8 cellular contexts compared by ENCODE assay signal in genomic region chr3:195442573-195443390, GRCh38. TPM values are rescaled to one million over a fixed set of nuclear protein-coding genes. Genes with fewer than 3 reads are reported as not detected.
DNase-seq lines count a peak whose midpoint lies in the region; ATAC-seq and TF ChIP-seq lines count a peak whose summit lies in the region.

ACAP2 (minus strand) TSS chr3:195443020; CDS start chr3:195442847, 173 bp downstream.

- peak; percentile 95 to 100 (median 99) for DNase-seq in C1 segment of cervical spinal cord (lab: John Stamatoyannopoulos, UW)
- peak; percentile 91 for DNase-seq in NCI-H748 treated with DMSO at 0.1 percent for 48 hours (lab: John Stamatoyannopoulos, UW)
- DNase-seq in activated CD4-positive, alpha-beta T cell treated with anti-CD3 and anti-CD28 coated beads, Interleukin-2, amount 50 U/mL, for 24 hours (ENCODE audit: low read depth in 1 of 2, low spot score in 1 of 2) = peak; percentile 96 to 98
- DNase-seq in left lung = peak; percentile 100
- peak; percentile 96 to 99 for DNase-seq in stimulated activated CD4-positive, alpha-beta T cell treated with anti-CD3 and anti-CD28 coated beads, Interleukin-2, amount 100 ng/mL, for 48 hours

- H3K9me3 ChIP-seq in left lung = no peaks in the 10 kb centered on the region

- H3K4me1 ChIP-seq in left lung = peaks cover 12 to 48% of the 10 kb centered on the region in 2 donors

- peaks cover 14% of the 10 kb centered on the region for H3K36me3 Mint-ChIP-seq in dendritic cell treated with granulocyte-macrophage colony-stimulating factor and Interleukin-4, amounts not matched to agents 40 ng/mL and 50 ng/mL, for 4 days (ENCODE audit: low read depth)

- H3K27me3 ChIP-seq in left lung = no peaks in the 10 kb centered on the region

- H3K36me3 ChIP-seq in left lung = no peaks in the 10 kb centered on the region

- peak; percentile 88 for ATAC-seq in GM19372 (IDR thresholded peaks at IDR 0.05; ENCODE audit: low read depth, unreplicated experiment)
- ATAC-seq in HG03558 (IDR thresholded peaks at IDR 0.05; ENCODE audit: extremely low read depth, unreplicated experiment) = peak; percentile 83
- ATAC-seq in left lung = peak; percentile 98

- H3K27ac ChIP-seq in left lung = peak within 1 kb of the TSS; percentile 96 to 100

- H3K4me1 Mint-ChIP-seq in dendritic cell treated with granulocyte-macrophage colony-stimulating factor and Interleukin-4, amounts not matched to agents 40 ng/mL and 50 ng/mL, for 4 days (ENCODE audit: low read depth) = peaks cover 40% of the 10 kb centered on the region

- no peaks in the 10 kb centered on the region for H3K27me3 Mint-ChIP-seq in dendritic cell treated with granulocyte-macrophage colony-stimulating factor and Interleukin-4, amounts not matched to agents 40 ng/mL and 50 ng/mL, for 4 days

- no peaks in the 10 kb centered on the region for H3K9me3 Mint-ChIP-seq in dendritic cell treated with granulocyte-macrophage colony-stimulating factor and Interleukin-4, amounts not matched to agents 40 ng/mL and 50 ng/mL, for 4 days

- intact Hi-C loops in dendritic cell treated with granulocyte-macrophage colony-stimulating factor and Interleukin-4, amounts not matched to agents 40 ng/mL and 50 ng/mL, for 4 days (cut with micrococcal nuclease) = loop anchor here (5.0 kb wide), 2 partner anchors 35 to 80 kb away; no protein-coding TSS in a partner anchor
- intact Hi-C loops in left lung (cut with DNase I) = no loop called here

- TF ChIP-seq CTCF in left lung (IDR thresholded peaks at IDR 0.05) = no peak

- peak within 1 kb of the TSS; percentile 99 for H3K27ac Mint-ChIP-seq in dendritic cell treated with granulocyte-macrophage colony-stimulating factor and Interleukin-4, amounts not matched to agents 40 ng/mL and 50 ng/mL, for 4 days

- H3K4me3 ChIP-seq in left lung = peak within 1 kb of the TSS; percentile 98

- H3K4me3 Mint-ChIP-seq in dendritic cell treated with granulocyte-macrophage colony-stimulating factor and Interleukin-4, amounts not matched to agents 40 ng/mL and 50 ng/mL, for 4 days = peak within 1 kb of the TSS; percentile 97

RNA-seq across cellular contexts. Expression of gene ACAP2, which starts in this region (rescaled TPM):
- 10 to 100 TPM; 44.7 to 78.7 TPM for total RNA-seq in left lung

Comparison
In these comparisons a context has a peak if more than half of its experiments do, and no peak if none do; other contexts are left out.
1. Peak in every context shown above with its lines: DNase-seq, ATAC-seq, H3K4me3 ChIP-seq and H3K27ac ChIP-seq.